ENCODE assay signal across 8 cellular contexts in genomic region chr17:50199651-50200446, GRCh38. TPM values are rescaled to one million over a fixed set of nuclear protein-coding genes. Genes with fewer than 3 reads are reported as not detected.
DNase-seq lines count a peak whose midpoint lies in the region; ATAC-seq and TF ChIP-seq lines count a peak whose summit lies in the region.

No MANE protein-coding gene starts in this region.

- H3K4me1 ChIP-seq in ectodermal cell (ENCODE audit: control insufficient read depth, insufficient read depth, low read length), result no peaks in the 10 kb centered on the region
- H3K4me1 ChIP-seq in lung (ENCODE audit: control insufficient read depth in 2 of 2, insufficient read depth in 2 of 2, low read length in 2 of 2), result no peaks in the 10 kb centered on the region

- H3K4me3 ChIP-seq in ectodermal cell (ENCODE audit: insufficient read depth, low read depth, low read length) (peak overlapping the region; percentile 45), lung (no peak overlapping the region)

- DNase-seq in DMS53 (lab: John Stamatoyannopoulos, UW) (peak; percentile 96), NCI-H446 (lab: John Stamatoyannopoulos, UW) (peak; percentile 85 to 91), lung (ENCODE audit: low spot score) (peak; percentile 93)
- peak; percentile 57 to 59 for DNase-seq in activated CD4-positive, alpha-beta T cell treated with anti-CD3 and anti-CD28 coated beads, Interleukin-2, amount 50 U/mL, for 4 hours
- DNase-seq in stimulated activated CD4-positive, alpha-beta T cell treated with anti-CD3 and anti-CD28 coated beads, TNF-alpha, amount 100 ng/mL, for 4 hours (ENCODE audit: low read depth in 3 of 3), result peak; percentile 3 to 42 (median 21)

- ATAC-seq in HG02759 (IDR thresholded peaks at IDR 0.05; ENCODE audit: unreplicated experiment) (peak; percentile 44), lung (ENCODE audit: insufficient read depth, low FRiP score) (peak; percentile 81), HG02981 (IDR thresholded peaks at IDR 0.05; ENCODE audit: unreplicated experiment) (no peak)

- H3K9me3 ChIP-seq in ectodermal cell (ENCODE audit: control insufficient read depth, low read length) (no peaks in the 10 kb centered on the region), lung (ENCODE audit: control insufficient read depth in 2 of 2, insufficient read depth in 1 of 2, low read length in 1 of 2) (no peaks in the 10 kb centered on the region)

- H3K36me3 ChIP-seq in ectodermal cell (ENCODE audit: control insufficient read depth, insufficient read depth, low read length), result no peaks in the 10 kb centered on the region
- H3K36me3 ChIP-seq in lung (ENCODE audit: control insufficient read depth in 2 of 2, insufficient read depth in 2 of 2, low read length in 2 of 2), result peaks cover 0 to 8% of the 10 kb centered on the region in 2 donors

- 7% methylated on average over 50 of the region's 50 CpGs for WGBS in ectodermal cell, 2 experiments
- 4 to 5% methylated on average over 44 to 50 of the region's 50 CpGs for WGBS in lung, 2 donors

- H3K27me3 ChIP-seq in ectodermal cell (ENCODE audit: control insufficient read depth, insufficient read depth, low read length, poor library complexity, severe bottlenecking), result peaks cover 52% of the 10 kb centered on the region
- no peaks in the 10 kb centered on the region for H3K27me3 ChIP-seq in lung (ENCODE audit: control insufficient read depth, insufficient read depth)

- H3K27ac ChIP-seq in ectodermal cell (ENCODE audit: insufficient read depth, low read depth, low read length, poor library complexity, severe bottlenecking), result no peak overlapping the region
- peak overlapping the region; percentile 1 to 55 for H3K27ac ChIP-seq in lung (ENCODE audit: low read depth in 1 of 2, low read length in 1 of 2)

- TF ChIP-seq CTCF in lung (IDR thresholded peaks at IDR 0.05; ENCODE audit: control extremely low read depth, extremely low read depth), result no peak

RNA-seq across cellular contexts. Expression of gene COL1A1, which starts 1.6 kb away (rescaled TPM):
- polyA plus RNA-seq in ectodermal cell (2013, experiment 1 of 4), result 46.3 TPM
- polyA plus RNA-seq in ectodermal cell (2013, experiment 2 of 4), result 42.2 TPM
- polyA plus RNA-seq in ectodermal cell (2013, experiment 3 of 4), result 41.0 TPM
- polyA plus RNA-seq in ectodermal cell (2013, experiment 4 of 4), result 45.8 TPM
- total RNA-seq in lung, result 1,000 to 10,000 TPM in 1 of 2 donors, 100 to 1,000 TPM in 1; 443 to 1,330 TPM
- polyA plus RNA-seq in lung, result 100 to 1,000 TPM in 1 of 2 donors, 10 to 100 TPM in 1; 30.5 to 122 TPM

RNA-seq across cellular contexts. Expression of gene SGCA, which starts 34.0 kb away (rescaled TPM):
- not detected for polyA plus RNA-seq in ectodermal cell (2013, experiment 1 of 4)
- polyA plus RNA-seq in ectodermal cell (2013, experiment 2 of 4), result 1.8 TPM
- 0.96 TPM for polyA plus RNA-seq in ectodermal cell (2013, experiment 3 of 4)
- 1.3 TPM for polyA plus RNA-seq in ectodermal cell (2013, experiment 4 of 4)
- 10 to 100 TPM in 1 of 2 donors, 1 to 10 TPM in 1; 5.0 to 18.2 TPM for total RNA-seq in lung
- 10 to 100 TPM in 1 of 2 donors, 1 to 10 TPM in 1; 9.7 to 19.4 TPM for polyA plus RNA-seq in lung

RNA-seq across cellular contexts. Expression of gene PPP1R9B, which starts 49.4 kb away (rescaled TPM):
- 30.9 TPM for polyA plus RNA-seq in ectodermal cell (2013, experiment 1 of 4)
- 25.8 TPM for polyA plus RNA-seq in ectodermal cell (2013, experiment 2 of 4)
- 22.3 TPM for polyA plus RNA-seq in ectodermal cell (2013, experiment 3 of 4)
- 24.5 TPM for polyA plus RNA-seq in ectodermal cell (2013, experiment 4 of 4)
- total RNA-seq in lung, result 10 to 100 TPM; 31.7 to 77.4 TPM
- polyA plus RNA-seq in lung, result 10 to 100 TPM; 38.1 to 61.5 TPM

Comparison
In these comparisons a context has a peak if more than half of its experiments do, and no peak if none do; other contexts are left out.
1. DNase-seq: peak in every context shown above with its lines; median percentile 96 in DMS53; 93 in lung; 88 in NCI-H446; 58 in activated CD4-positive, alpha-beta T cell treated with anti-CD3 and anti-CD28 coated beads, Interleukin-2, amount 50 U/mL, for 4 hours; 21 in stimulated activated CD4-positive, alpha-beta T cell treated with anti-CD3 and anti-CD28 coated beads, TNF-alpha, amount 100 ng/mL, for 4 hours.